Comparison of ENCODE assay signal across 8 cellular contexts in genomic region chr1:192808588-192809285, GRCh38. TPM values are rescaled to one million over a fixed set of nuclear protein-coding genes. Genes with fewer than 3 reads are reported as not detected.
DNase-seq lines count a peak whose midpoint lies in the region; ATAC-seq, FAIRE-seq and TF ChIP-seq lines count a peak whose summit lies in the region.

TSS of gene RGS2 (plus strand) at chr1:192809039. CDS start at chr1:192809072, 33 bp downstream.

- in situ Hi-C loops in Caki2 (cut with HindIII; ENCODE audit: low pct_unique_long_range_greater_than_20kb, low sequenced_read_pairs), result loop anchor here (25.0 kb wide), 1 partner anchor 204 kb away; no protein-coding TSS in a partner anchor

- no peaks in the 10 kb centered on the region for H4K20me1 ChIP-seq in endothelial cell of umbilical vein (replicated peaks; ENCODE audit: control insufficient read depth, extremely low read depth, insufficient read depth, low read length)

- DNase-seq in Caki2 (ENCODE audit: low read depth), result peak; percentile 91
- peak; percentile 90 for DNase-seq in HTR-8/SVneo (ENCODE audit: insufficient read length, low spot score)
- peak; percentile 96 for DNase-seq in NT2/D1 (ENCODE audit: low read depth, low spot score)
- peak; percentile 87 for DNase-seq in activated CD8-positive, alpha-beta memory T cell treated with anti-CD3 and anti-CD28 coated beads, Interleukin-2, amount 50 U/mL, for 4 hours
- DNase-seq in endothelial cell of umbilical vein (ENCODE audit: low read depth, low spot score), result peak; percentile 95
- peak; percentile 90 for DNase-seq in middle frontal gyrus (ENCODE audit: extremely low spot score, low spot score)
- DNase-seq in stimulated activated CD8-positive, alpha-beta memory T cell treated with anti-CD3 and anti-CD28 coated beads, Interleukin-2, amount 100 ng/mL, for 1 hour (ENCODE audit: low read depth in 2 of 2), result peak; percentile 81 to 82

- peak within 1 kb of the TSS; percentile 99 for H3K4me2 ChIP-seq in endothelial cell of umbilical vein (ENCODE audit: insufficient read depth, low read length)

- ATAC-seq in GM21381 (IDR thresholded peaks at IDR 0.05; ENCODE audit: unreplicated experiment), result peak; percentile 83

- intact Hi-C loops in endothelial cell of umbilical vein (cut with micrococcal nuclease), result loop anchor here (1.0 to 5.0 kb wide), 10 partner anchors 18 to 374 kb away; partner anchors contain the start of genes CDC73, RO60 and UCHL5

- FAIRE-seq in HTR-8/SVneo (lab: Jason Lieb, UNC), result peak; percentile 31
- FAIRE-seq in endothelial cell of umbilical vein (lab: Jason Lieb, UNC), result peak; percentile 78

- peak in 1 of 2 donors; percentile 15 for TF ChIP-seq CTCF in endothelial cell of umbilical vein (IDR thresholded peaks at IDR 0.05; ENCODE audit: extremely low read depth in 1 of 2, insufficient read depth in 1 of 2, low read depth in 1 of 2, low read length in 2 of 2)

- peak within 1 kb of the TSS; percentile 97 for H3K4me3 ChIP-seq in NT2/D1 (ENCODE audit: insufficient read length, low read depth)
- peak within 1 kb of the TSS; percentile 71 to 87 (median 74) for H3K4me3 ChIP-seq in endothelial cell of umbilical vein (replicated peaks in 1 of 3; ENCODE audit: insufficient read depth in 1 of 3, low read depth in 1 of 3, low read length in 3 of 3)

- BruUV-seq in endothelial cell of umbilical vein (replicated peaks; lab: Mats Ljungman, UMichigan), result no TSS peak

- peak within 1 kb of the TSS; percentile 97 for H3K27ac ChIP-seq in endothelial cell of umbilical vein (ENCODE audit: insufficient read depth, low read depth, low read length)

- peaks cover 27% of the 10 kb centered on the region for H3K36me3 ChIP-seq in NT2/D1 (ENCODE audit: insufficient read depth, insufficient read length, low read length)
- H3K36me3 ChIP-seq in endothelial cell of umbilical vein (ENCODE audit: control insufficient read depth in 2 of 2, extremely low read depth in 1 of 2, insufficient read depth in 2 of 2, low read length in 2 of 2), result peaks cover 0 to 2% of the 10 kb centered on the region in 2 experiments

- dilution Hi-C loops in endothelial cell of umbilical vein (cut with MboI; ENCODE audit: extremely low pct_ligation_motif_present, low sequenced_read_pairs), result loop anchor here (25.0 kb wide), 2 partner anchors 204 to 321 kb away; no protein-coding TSS in a partner anchor

- H3K9ac ChIP-seq in NT2/D1 (ENCODE audit: insufficient read length, low read depth) (peak within 1 kb of the TSS; percentile 96), endothelial cell of umbilical vein (replicated peaks; ENCODE audit: extremely low read depth, insufficient read depth, low read length) (peak within 1 kb of the TSS; percentile 87)

- no peaks in the 10 kb centered on the region for H3K9me1 ChIP-seq in endothelial cell of umbilical vein (replicated peaks; ENCODE audit: control insufficient read depth, extremely low read depth, insufficient read depth, low read length)

- CTCF ChIA-PET in endothelial cell of umbilical vein (lab: Charles Lee), result interaction anchor here (1.0 to 14.8 kb wide), 8 partner anchors 12 to 335 kb away, joined by 3 to 550 read pairs (median 6); partner anchors contain the start of genes RO60 and UCHL5

- H3K4me1 ChIP-seq in NT2/D1 (ENCODE audit: insufficient read depth, insufficient read length) (no peaks in the 10 kb centered on the region), endothelial cell of umbilical vein (ENCODE audit: control insufficient read depth, extremely low read depth, insufficient read depth, low read length) (peaks cover 38% of the 10 kb centered on the region)

- peaks cover 15% of the 10 kb centered on the region for H3K79me2 ChIP-seq in endothelial cell of umbilical vein (ENCODE audit: control insufficient read depth, insufficient read depth, low read length)

- POLR2A ChIA-PET in endothelial cell of umbilical vein (lab: Charles Lee), result interaction anchor here (0.7 to 2.9 kb wide), 7 partner anchors 143 to 356 kb away, joined by 3 to 11 read pairs (median 8); no protein-coding TSS in a partner anchor

- peak; percentile 100 for TF ChIP-seq POLR2A in endothelial cell of umbilical vein (IDR thresholded peaks at IDR 0.05; ENCODE audit: low read depth, low read length)

- peak within 1 kb of the TSS; percentile 26 for H2AFZ ChIP-seq in endothelial cell of umbilical vein (ENCODE audit: low read depth, low read length)

- H3K27me3 ChIP-seq in NT2/D1 (ENCODE audit: insufficient read depth, insufficient read length), result no peaks in the 10 kb centered on the region
- H3K27me3 ChIP-seq in endothelial cell of umbilical vein (ENCODE audit: control insufficient read depth in 2 of 2, insufficient read depth in 2 of 2, low read length in 2 of 2), result no peaks in the 10 kb centered on the region

- H3K9me3 ChIP-seq in NT2/D1 (ENCODE audit: insufficient read depth, low read length) (no peaks in the 10 kb centered on the region), endothelial cell of umbilical vein (replicated peaks; ENCODE audit: control insufficient read depth, insufficient read depth, low read length) (no peaks in the 10 kb centered on the region)

TF ChIP-seq in endothelial cell of umbilical vein, 7 proteins besides CTCF, POLR2A, EP300 and RAD21:
- TF ChIP-seq MAX (IDR thresholded peaks at IDR 0.05; ENCODE audit: insufficient read depth, insufficient read length), result no peak
- peak; percentile 100 for TF ChIP-seq POLR2AphosphoS5 (IDR thresholded peaks at IDR 0.05; ENCODE audit: insufficient read depth, low read depth, low read length)
TF ChIP-seq in endothelial cell of umbilical vein: peak in this region for 1.

RNA-seq across cellular contexts. Expression of gene RGS2, which starts in this region (rescaled TPM):
- total RNA-seq in Caki2 (2014; rRNA removed; shearing (Covaris generic); ENCODE audit: low replicate concordance), result 0.43 and 2.4 TPM in 2 replicates
- total RNA-seq in endothelial cell of umbilical vein, result 9.1 and 9.5 TPM in 2 replicates
- polyA plus RNA-seq in endothelial cell of umbilical vein, result 4.4 and 6.1 TPM in 2 replicates
- polyA plus RNA-seq in endothelial cell of umbilical vein (2011; cell fraction: cytosol; rRNA removed), result 13.2 and 14.9 TPM in 2 replicates
- 20.7 and 22.9 TPM in 2 replicates for polyA plus RNA-seq in endothelial cell of umbilical vein (2011; cell fraction: nucleus; rRNA removed)
- polyA plus RNA-seq in endothelial cell of umbilical vein (2012), result 8.3 and 14.8 TPM in 2 replicates
- 4.0 and 5.5 TPM in 2 replicates for polyA minus RNA-seq in endothelial cell of umbilical vein
- 15.1 TPM for polyA minus RNA-seq in endothelial cell of umbilical vein (2011; cell fraction: cytosol; rRNA and poly(A)+ RNA removed)
- polyA minus RNA-seq in endothelial cell of umbilical vein (2011; cell fraction: nucleus; rRNA and poly(A)+ RNA removed), result 18.0 and 23.7 TPM in 2 replicates

Comparison
In these comparisons a context has a peak if more than half of its experiments do, and no peak if none do; other contexts are left out.
1. Peak in every context shown above with its lines: DNase-seq, ATAC-seq, H3K4me3 ChIP-seq and H3K27ac ChIP-seq.